8 cellular contexts compared by ENCODE assay signal in genomic region chr3:153768559-153769469, GRCh38.
DNase-seq lines count a peak whose midpoint lies in the region; ATAC-seq and FAIRE-seq lines count a peak whose summit lies in the region.

No MANE protein-coding gene starts in this region.

- no peak for FAIRE-seq in RCC 7860 (lab: Jason Lieb, UNC)

- DNase-seq in GM03348 (ENCODE audit: low spot score) (peak; percentile 77), HS-27A (ENCODE audit: low read depth) (peak; percentile 15), RCC 7860 (ENCODE audit: low spot score) (peak; percentile 10), head of caudate nucleus (peak in 26 of 42 donors; percentile 6 to 72 (median 38)), putamen (ENCODE audit: low spot score) (peak; percentile 15), cerebellar nuclear complex (lab: John Stamatoyannopoulos, UW) (no peak)
- DNase-seq in activated gamma-delta T cell treated with anti-CD3 and anti-CD28 coated beads, Interleukin-2, amount 50 U/mL, for 16 hours (ENCODE audit: low read depth), result peak; percentile 19

- intact Hi-C loops in head of caudate nucleus (cut with DNase I), result loop anchor here (10.0 kb wide), 1 partner anchor 724 kb away; no protein-coding TSS in a partner anchor

- peak; percentile 99 for ATAC-seq in GM21528 (IDR thresholded peaks at IDR 0.05; ENCODE audit: low FRiP score, unreplicated experiment)

Comparison
In these comparisons a context has a peak if more than half of its experiments do, and no peak if none do; other contexts are left out.
1. DNase-seq: peak in GM03348 (single experiment), HS-27A (single experiment), RCC 7860 (single experiment), activated gamma-delta T cell treated with anti-CD3 and anti-CD28 coated beads, Interleukin-2, amount 50 U/mL, for 16 hours (single experiment), head of caudate nucleus (26 of 42) and putamen (single experiment); none in cerebellar nuclear complex (0 of 2).